ENCODE assay signal across 2 cellular contexts in genomic region chr1:156281281-156282142, GRCh38.
TF ChIP-seq lines count a peak whose summit lies in the region.

No MANE protein-coding gene starts in this region.

TF ChIP-seq in WTC11, 78 proteins besides CTCF, POLR2A, EP300 and RAD21:
- TF ChIP-seq RELA (CRISPR knock-in tag; IDR thresholded peaks at IDR 0.05; ENCODE audit: borderline replicate concordance) (no peak), CBFB (CRISPR knock-in tag; IDR thresholded peaks at IDR 0.05; ENCODE audit: low read depth) (no peak), ERG (CRISPR knock-in tag; IDR thresholded peaks at IDR 0.05) (no peak), TCF7 (CRISPR knock-in tag; IDR thresholded peaks at IDR 0.05; ENCODE audit: low read depth) (no peak), RORB (CRISPR knock-in tag; IDR thresholded peaks at IDR 0.05) (no peak), USF1 (CRISPR knock-in tag; IDR thresholded peaks at IDR 0.05) (no peak), SP1 (CRISPR knock-in tag; conservative IDR thresholded peaks at IDR 0.05) (no peak)

TF ChIP-seq in endothelial cell of umbilical vein, 7 proteins besides CTCF, POLR2A, EP300 and RAD21:
- TF ChIP-seq MAX (IDR thresholded peaks at IDR 0.05; ENCODE audit: insufficient read depth, insufficient read length) (no peak), POLR2AphosphoS5 (IDR thresholded peaks at IDR 0.05; ENCODE audit: insufficient read depth, low read depth, low read length) (no peak)
